Comparison of ENCODE assay signal across 10 cellular contexts in the genomic region with DNA sequence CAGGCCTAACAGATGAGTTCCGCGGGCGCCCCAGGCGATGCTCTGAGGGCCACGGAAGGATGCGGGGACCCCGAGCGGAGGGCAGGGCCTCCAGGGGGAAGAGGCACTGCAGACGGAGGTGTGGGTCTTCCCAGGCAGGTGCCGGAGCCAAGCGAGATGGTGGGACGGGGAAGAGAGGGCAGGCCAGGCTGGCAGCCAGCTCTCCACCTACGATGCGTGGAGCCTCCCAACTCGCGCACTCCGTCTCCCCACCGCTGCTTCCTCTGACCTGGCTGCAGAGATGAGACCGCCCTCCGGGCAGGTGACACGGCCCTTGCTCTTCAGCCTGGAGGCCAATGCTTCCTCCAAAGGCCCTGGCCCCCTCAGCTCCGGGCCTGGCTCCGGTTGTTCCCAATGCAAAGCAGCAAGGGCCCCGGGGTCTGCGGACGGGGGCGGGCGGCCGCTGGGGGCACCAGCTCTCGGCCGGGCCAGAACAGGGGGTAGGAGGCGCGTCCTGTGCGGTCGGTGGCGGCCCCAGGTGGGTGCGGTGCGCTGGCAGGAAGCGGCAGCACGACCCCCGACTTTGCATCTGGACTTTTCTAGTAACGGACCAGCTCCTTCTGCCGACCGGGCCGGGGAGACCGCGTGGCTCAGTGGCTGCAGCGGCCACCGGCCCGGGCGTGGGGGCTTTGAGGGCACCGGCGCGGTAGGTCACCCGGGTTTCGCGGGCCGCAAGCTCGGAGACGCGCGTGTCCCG. TPM values are rescaled to one million over a fixed set of nuclear protein-coding genes. Genes with fewer than 3 reads are reported as not detected.
A peak's percentile ranks its signal among the peaks of the same experiment; 100 is the strongest.
DNase-seq lines count a peak whose midpoint lies in the region; ATAC-seq and TF ChIP-seq lines count a peak whose summit lies in the region.
"Had no signal": no experiment of that assay in that cellular context is flagged by ENCODE, and none has a peak within 500 bp of the region (broad histone marks: within the 10 kb centered on the region; RNA-seq: fewer than 3 reads in every experiment).

No MANE protein-coding gene starts in this region.

- H3K36me3 Mint-ChIP-seq in MCF 10A (ENCODE audit: insufficient read depth, unreplicated experiment) (no peaks in the 10 kb centered on the region), endodermal cell (ENCODE audit: low read depth) (no peaks in the 10 kb centered on the region), nephron progenitor cell (ENCODE audit: low read depth) (no peaks in the 10 kb centered on the region), type B pancreatic cell (no peaks in the 10 kb centered on the region)

- 3 to 25% methylated on average over 30 to 63 of the region's 63 CpGs for WGBS in endodermal cell (ENCODE audit: insufficient coverage in 1 of 2, insufficient read length in 1 of 2), 2 experiments

- H3K36me3 ChIP-seq in breast epithelium: no peaks in the 10 kb centered on the region
- H3K36me3 ChIP-seq in endodermal cell (ENCODE audit: control insufficient read depth, insufficient read depth, low read length): no peaks in the 10 kb centered on the region

- ATAC-seq in HG03342 (IDR thresholded peaks at IDR 0.05; ENCODE audit: unreplicated experiment): no peak

- DNase-seq in breast epithelium (ENCODE audit: low spot score in 2 of 2): no peak
- no peak for DNase-seq in MCF 10A (ENCODE audit: unreplicated experiment)
- peak; percentile 77 for DNase-seq in endodermal cell
- peak; percentile 51 for DNase-seq in nephron progenitor cell
- DNase-seq in type B pancreatic cell (ENCODE audit: extremely low spot score, unreplicated experiment): no peak
- DNase-seq in stimulated activated CD4-positive, alpha-beta T cell treated with anti-CD3 and anti-CD28 coated beads, Interleukin-2, amount 100 ng/mL, for 24 hours: no peak
- no peak for DNase-seq in NCI-H748 (lab: John Stamatoyannopoulos, UW; ENCODE audit: unreplicated experiment)
- DNase-seq: NCI-H2029 treated with DMSO at 0.1 percent for 48 hours had no signal

- no peak overlapping the region for H3K9ac ChIP-seq in endodermal cell (ENCODE audit: extremely low read depth, low read length, poor library complexity, severe bottlenecking)

- no TSS peak for BruUV-seq in MCF 10A (replicated peaks; lab: Mats Ljungman, UMichigan)

- H3K4me1 ChIP-seq in breast epithelium: peaks cover 11 to 15% of the 10 kb centered on the region in 2 donors
- no peaks in the 10 kb centered on the region for H3K4me1 ChIP-seq in endodermal cell (ENCODE audit: control insufficient read depth, insufficient read depth, low read length)

- H3K27me3 Mint-ChIP-seq in MCF 10A (ENCODE audit: insufficient read depth, unreplicated experiment) (peaks cover 15% of the 10 kb centered on the region), endodermal cell (ENCODE audit: insufficient read depth) (peaks cover 37% of the 10 kb centered on the region), nephron progenitor cell (ENCODE audit: low read depth, poor library complexity) (peaks cover 24% of the 10 kb centered on the region), type B pancreatic cell (peaks cover 11% of the 10 kb centered on the region)

- no peak for TF ChIP-seq POLR2A in breast epithelium (IDR thresholded peaks at IDR 0.05)

- H3K4me1 Mint-ChIP-seq in MCF 10A (ENCODE audit: insufficient read depth, unreplicated experiment) (no peaks in the 10 kb centered on the region), endodermal cell (no peaks in the 10 kb centered on the region), nephron progenitor cell (peaks cover 43% of the 10 kb centered on the region), type B pancreatic cell (ENCODE audit: unreplicated experiment) (peaks cover 8% of the 10 kb centered on the region)

- H3K27me3 ChIP-seq in breast epithelium (peaks cover 0 to 17% of the 10 kb centered on the region in 2 donors), endodermal cell (ENCODE audit: control insufficient read depth, insufficient read depth, low read length, poor library complexity, severe bottlenecking) (peaks cover 59% of the 10 kb centered on the region)

- H3K4me3 Mint-ChIP-seq in MCF 10A (ENCODE audit: unreplicated experiment) (no peak overlapping the region), endodermal cell (peak overlapping the region; percentile 27), nephron progenitor cell (peak overlapping the region; percentile 20), type B pancreatic cell (peak overlapping the region; percentile 54)

- CTCF ChIA-PET in MCF 10A (lab: Yijun Ruan, JAX): no interaction called here

- TF ChIP-seq CTCF in breast epithelium (IDR thresholded peaks at IDR 0.05) (no peak), MCF 10A (IDR thresholded peaks at IDR 0.05; ENCODE audit: unreplicated experiment) (no peak), endodermal cell (conservative IDR thresholded peaks at IDR 0.05) (peak; percentile 39), nephron progenitor cell (IDR thresholded peaks at IDR 0.05) (no peak), type B pancreatic cell (conservative IDR thresholded peaks at IDR 0.05) (no peak)

- POLR2A ChIA-PET in MCF 10A (lab: Yijun Ruan, JAX): no interaction called here

- no peaks in the 10 kb centered on the region for H3K9me3 Mint-ChIP-seq in MCF 10A (ENCODE audit: unreplicated experiment)
- no peaks in the 10 kb centered on the region for H3K9me3 Mint-ChIP-seq in endodermal cell
- no peaks in the 10 kb centered on the region for H3K9me3 Mint-ChIP-seq in nephron progenitor cell
- H3K9me3 Mint-ChIP-seq in type B pancreatic cell: no peaks in the 10 kb centered on the region
- H3K9me3 Mint-ChIP-seq: dendritic cell treated with granulocyte-macrophage colony-stimulating factor and Interleukin-4, amounts not matched to agents 40 ng/mL and 50 ng/mL, for 4 days had no signal

- intact Hi-C loops in breast epithelium (cut with DNase I; ENCODE audit: low total_unique reads): no loop called here
- intact Hi-C loops in MCF 10A (cut with micrococcal nuclease): no loop called here

- H3K4me3 ChIP-seq in breast epithelium (peak overlapping the region; percentile 41 to 75 (median 59)), endodermal cell (ENCODE audit: low read length) (peak overlapping the region; percentile 35)

- H3K27ac Mint-ChIP-seq in MCF 10A (ENCODE audit: low read depth, unreplicated experiment) (no peak overlapping the region), endodermal cell (no peak overlapping the region), nephron progenitor cell (no peak overlapping the region), type B pancreatic cell (no peak overlapping the region)

- H3K9me3 ChIP-seq in breast epithelium (no peaks in the 10 kb centered on the region), endodermal cell (ENCODE audit: control insufficient read depth, low read length) (no peaks in the 10 kb centered on the region)

- H3K27ac ChIP-seq in breast epithelium (no peak overlapping the region), endodermal cell (ENCODE audit: low read depth, low read length) (no peak overlapping the region)

RNA-seq across cellular contexts. Expression of a gene that starts 1.5 kb away (rescaled TPM):
- total RNA-seq in breast epithelium (1 to 10 TPM in 2 of 3 donors, under 1 TPM in 1; 0.32 to 6.6 (median 1.3) TPM), MCF 10A (2022) (not detected in 2 replicates), endodermal cell (1 to 10 TPM in 1 of 2 donors, under 1 TPM in 1; 0.69 to 5.1 TPM), type B pancreatic cell (ENCODE audit: low replicate concordance) (1.4 and 6.7 TPM in 2 replicates)
- 8.9 TPM for polyA plus RNA-seq in endodermal cell (2013, experiment 1 of 2)
- 9.2 TPM for polyA plus RNA-seq in endodermal cell (2013, experiment 2 of 2)

RNA-seq across cellular contexts. Expression of a gene that starts 9.2 kb away (rescaled TPM):
- total RNA-seq in breast epithelium (10 to 100 TPM; 14.1 to 26.4 (median 21.4) TPM), MCF 10A (2022) (9.9 and 11.2 TPM in 2 replicates), endodermal cell (10 to 100 TPM; 13.7 to 15.1 TPM), type B pancreatic cell (ENCODE audit: low replicate concordance) (20.8 and 21.4 TPM in 2 replicates)
- polyA plus RNA-seq in endodermal cell (2013, experiment 1 of 2): 12.7 TPM
- 10.8 TPM for polyA plus RNA-seq in endodermal cell (2013, experiment 2 of 2)

Comparison
In these comparisons a context has a peak if more than half of its experiments do, and no peak if none do; other contexts are left out.
1. DNase-seq: peak in endodermal cell (single experiment) and nephron progenitor cell (single experiment); none in breast epithelium (0 of 2), MCF 10A (single experiment), type B pancreatic cell (single experiment), stimulated activated CD4-positive, alpha-beta T cell treated with anti-CD3 and anti-CD28 coated beads, Interleukin-2, amount 100 ng/mL, for 24 hours (0 of 2) and NCI-H748 (single experiment).